14 cellular contexts compared by ENCODE assay signal in the genomic region with DNA sequence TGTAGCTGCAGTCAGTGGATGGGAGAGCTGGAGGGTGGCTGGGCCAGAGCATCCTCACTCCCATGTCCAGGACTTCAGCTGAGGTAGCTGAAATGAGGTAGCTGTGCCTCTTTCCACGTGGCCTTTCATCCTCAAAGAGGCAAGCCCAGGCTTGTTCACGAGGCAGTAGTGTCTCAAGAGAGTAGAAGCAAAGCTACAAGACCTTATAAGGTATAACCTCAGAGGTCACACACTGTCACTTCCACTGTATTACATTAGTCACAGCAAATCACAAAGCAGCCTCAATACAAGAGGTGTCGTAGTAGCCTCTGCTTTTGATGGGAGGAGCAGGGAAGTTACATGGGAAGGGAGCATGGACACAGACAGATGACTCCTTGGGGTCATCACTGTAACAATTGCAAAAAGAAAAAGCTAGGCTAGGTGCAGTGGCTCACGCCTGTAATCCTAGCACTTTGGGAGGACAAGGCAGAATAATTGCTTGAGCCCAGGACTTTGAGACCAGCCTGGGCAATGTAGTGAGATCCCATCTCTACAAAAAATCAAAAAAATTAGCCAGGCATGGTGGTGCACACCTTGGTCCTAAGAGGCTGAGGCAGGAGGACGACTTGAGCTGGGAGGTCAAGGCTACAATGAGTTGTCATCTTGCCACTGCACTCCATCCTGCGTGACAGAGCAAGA.
A peak's percentile ranks its signal among the peaks of the same experiment; 100 is the strongest.
DNase-seq lines count a peak whose midpoint lies in the region; ATAC-seq, FAIRE-seq and TF ChIP-seq lines count a peak whose summit lies in the region.
"Had no signal": no experiment of that assay in that cellular context is flagged by ENCODE, and none has a peak within 500 bp of the region (broad histone marks: within the 10 kb centered on the region; RNA-seq: fewer than 3 reads in every experiment).

No MANE protein-coding gene starts in this region.

- peak in 1 of 2 donors; percentile 97 for ATAC-seq in activated naive CD4-positive, alpha-beta T cell treated with anti-CD3 and anti-CD28 coated beads, Interleukin-2, amount 50 U/mL, for 72 hours
- ATAC-seq in HG03469 (IDR thresholded peaks at IDR 0.05; ENCODE audit: unreplicated experiment) (peak; percentile 82), GM12878 (peak; percentile 59), Right ventricle myocardium superior (ENCODE audit: poor library complexity) (no peak)
- peak; percentile 48 to 54 for ATAC-seq in stimulated activated naive B cell treated with anti-CD40 and anti-IgM and Interleukin-4, amounts not matched to agents 10 μg/mL and 1 μg/mL and 100 μg/mL, for 72 hours (replicated peaks)
- ATAC-seq: left colon, upper lobe of right lung had no signal

- H3K79me2 ChIP-seq in GM12878 (ENCODE audit: control insufficient read depth, insufficient read depth, low read length): no peaks in the 10 kb centered on the region

- TF ChIP-seq EP300 in GM12878 (IDR thresholded peaks at IDR 0.05; ENCODE audit: borderline replicate concordance in 1 of 2, control insufficient read depth in 1 of 2, low read depth in 2 of 2, low read length in 2 of 2): no peak

- no peak for TF ChIP-seq RAD21 in GM12878 (IDR thresholded peaks at IDR 0.05; ENCODE audit: insufficient read depth, low read depth, low read length)

- TF ChIP-seq POLR2A in GM12878 (IDR thresholded peaks at IDR 0.05; ENCODE audit: low read depth, low read length): no peak

- H3K27me3 ChIP-seq in GM12878 (replicated peaks in 1 of 2; ENCODE audit: control insufficient read depth in 2 of 2, insufficient read depth in 2 of 2, low read length in 1 of 2): no peaks in the 10 kb centered on the region
- H3K27me3 ChIP-seq: esophagus squamous epithelium, SJSA1, upper lobe of right lung had no signal

- RAD21 ChIA-PET in GM12878 (lab: Charles Lee; ENCODE audit: unreplicated experiment): no interaction called here

- no peaks in the 10 kb centered on the region for H3K4me1 Mint-ChIP-seq in stimulated activated naive B cell treated with anti-CD40 and anti-IgM and Interleukin-4, amounts not matched to agents 10 μg/mL and 1 μg/mL and 100 μg/mL, for 72 hours
- H3K4me1 Mint-ChIP-seq: B cell had no signal

- H3K4me1 ChIP-seq in GM12878 (ENCODE audit: control insufficient read depth, insufficient read depth, low read length) (peaks cover 4% of the 10 kb centered on the region; the same call in 1 of the 2 replicates), kidney (ENCODE audit: control insufficient read depth in 1 of 2, insufficient read depth in 1 of 2, low read depth in 1 of 2, low read length in 2 of 2) (no peaks in the 10 kb centered on the region)
- H3K4me1 ChIP-seq: upper lobe of right lung had no signal

- H3K9ac ChIP-seq in GM12878 (ENCODE audit: control insufficient read depth, insufficient read depth, low read length): no peak overlapping the region
- no peak overlapping the region for H3K9ac ChIP-seq in kidney (ENCODE audit: low read length in 2 of 2)

- intact Hi-C loops in GM12878 (cut with micrococcal nuclease; ENCODE audit: unreplicated experiment): no loop called here
- intact Hi-C loops in Right ventricle myocardium superior (cut with DNase I): no loop called here
- intact Hi-C loops in kidney (cut with DNase I): no loop called here

- H2AFZ ChIP-seq in GM12878 (ENCODE audit: control insufficient read depth, low read depth, low read length): peak overlapping the region; percentile 28; the same call in 1 of the 2 replicates

- peak overlapping the region; percentile 19 to 87 for H3K27ac Mint-ChIP-seq in activated naive CD4-positive, alpha-beta T cell treated with anti-CD3 and anti-CD28 coated beads, Interleukin-2, amount 50 U/mL, for 72 hours
- no peak overlapping the region for H3K27ac Mint-ChIP-seq in stimulated activated naive B cell treated with anti-CD40 and anti-IgM and Interleukin-4, amounts not matched to agents 10 μg/mL and 1 μg/mL and 100 μg/mL, for 72 hours
- H3K27ac Mint-ChIP-seq: B cell had no signal

- POLR2A ChIA-PET in GM12878 (lab: Charles Lee): no interaction called here

- H3K27ac ChIP-seq in GM12878 (ENCODE audit: control insufficient read depth, insufficient read depth): no peak overlapping the region
- no peak overlapping the region for H3K27ac ChIP-seq in kidney (ENCODE audit: low read depth in 2 of 2, low read length in 2 of 2)
- H3K27ac ChIP-seq: esophagus squamous epithelium, SJSA1, upper lobe of right lung had no signal

- H3K9me3 ChIP-seq in GM12878 (replicated peaks; ENCODE audit: control insufficient read depth, insufficient read depth, low read length): peaks cover 6% of the 10 kb centered on the region; the same call in 2 of the 3 replicates
- peaks cover 0 to 9% of the 10 kb centered on the region in 2 donors for H3K9me3 ChIP-seq in kidney (ENCODE audit: control insufficient read depth in 1 of 2, low read length in 2 of 2)
- H3K9me3 ChIP-seq: esophagus squamous epithelium, SJSA1, upper lobe of right lung had no signal

- H3K36me3 ChIP-seq in GM12878 (ENCODE audit: control insufficient read depth in 2 of 2, insufficient read depth in 2 of 2, low read length in 1 of 2) (no peaks in the 10 kb centered on the region), kidney (ENCODE audit: control insufficient read depth in 1 of 2, insufficient read depth in 2 of 2, low read length in 2 of 2) (no peaks in the 10 kb centered on the region)
- H3K36me3 ChIP-seq: esophagus squamous epithelium, SJSA1, upper lobe of right lung had no signal

- no peaks in the 10 kb centered on the region for H4K20me1 ChIP-seq in GM12878 (ENCODE audit: control insufficient read depth, insufficient read depth)

- FAIRE-seq in GM12878 (lab: Jason Lieb, UNC) (no peak), kidney (lab: Jason Lieb, UNC) (no peak)

- CTCF ChIA-PET in GM12878 (lab: Yijun Ruan, JAX): no interaction called here

- in situ Hi-C loops in GM12878 (cut with MboI): no loop called here

- no peak overlapping the region for H3K4me2 ChIP-seq in GM12878 (ENCODE audit: control insufficient read depth, insufficient read depth)

- H3K4me3 Mint-ChIP-seq in stimulated activated naive B cell treated with anti-CD40 and anti-IgM and Interleukin-4, amounts not matched to agents 10 μg/mL and 1 μg/mL and 100 μg/mL, for 72 hours: no peak overlapping the region
- H3K4me3 Mint-ChIP-seq: B cell had no signal

- no peak for DNase-seq in activated naive CD4-positive, alpha-beta T cell treated with anti-CD3 and anti-CD28 coated beads, Interleukin-2, amount 50 U/mL, for 72 hours (ENCODE audit: low spot score in 2 of 2)
- no peak for DNase-seq in activated naive CD4-positive, alpha-beta T cell (lab: John Stamatoyannopoulos, UW)
- no peak for DNase-seq in GM12878 (ENCODE audit: low read depth, low spot score)
- no peak for DNase-seq in stimulated activated naive B cell treated with anti-CD40 and anti-IgM and Interleukin-4, amounts not matched to agents 10 μg/mL and 1 μg/mL and 100 μg/mL, for 72 hours
- DNase-seq in Right ventricle myocardium superior: no peak
- no peak for DNase-seq in kidney
- no peak for DNase-seq in AML-193 (lab: John Stamatoyannopoulos, UW)
- DNase-seq: esophagus squamous epithelium, left colon, NCI-H1694 treated with DMSO at 0.1 percent for 48 hours, upper lobe of right lung had no signal

- no peak for TF ChIP-seq CTCF in GM12878 (IDR thresholded peaks at IDR 0.05 in 2 of 3, conservative IDR thresholded peaks at IDR 0.05 in 1 of 3; ENCODE audit: control insufficient read depth in 2 of 3, extremely low read depth in 1 of 3, insufficient read depth in 1 of 3, low read depth in 3 of 3, low read length in 3 of 3)
- TF ChIP-seq CTCF in kidney (IDR thresholded peaks at IDR 0.05; ENCODE audit: borderline replicate concordance, extremely low read depth, insufficient read depth): no peak

- WGBS in GM12878 (ENCODE audit: insufficient coverage, insufficient replicate concordance, low lambda C conversion rate, missing lambda C conversion rate): 20% methylated on average over 6 of the region's 6 CpGs

- H3K4me3 ChIP-seq in GM12878 (no peak overlapping the region), kidney (ENCODE audit: low read length in 2 of 2) (no peak overlapping the region)
- H3K4me3 ChIP-seq: esophagus squamous epithelium, SJSA1, upper lobe of right lung had no signal

- SMC1A ChIA-PET in GM12878 (lab: Charles Lee; ENCODE audit: uncharacterized antibody, unreplicated experiment): no interaction called here

- peaks cover 0 to 13% of the 10 kb centered on the region in 2 donors for H3K36me3 Mint-ChIP-seq in activated naive CD4-positive, alpha-beta T cell treated with anti-CD3 and anti-CD28 coated beads, Interleukin-2, amount 50 U/mL, for 72 hours
- no peaks in the 10 kb centered on the region for H3K36me3 Mint-ChIP-seq in stimulated activated naive B cell treated with anti-CD40 and anti-IgM and Interleukin-4, amounts not matched to agents 10 μg/mL and 1 μg/mL and 100 μg/mL, for 72 hours

- no peaks in the 10 kb centered on the region for H3K27me3 Mint-ChIP-seq in stimulated activated naive B cell treated with anti-CD40 and anti-IgM and Interleukin-4, amounts not matched to agents 10 μg/mL and 1 μg/mL and 100 μg/mL, for 72 hours
- H3K27me3 Mint-ChIP-seq: B cell had no signal

- peaks cover 0 to 10% of the 10 kb centered on the region in 2 donors for H3K9me3 Mint-ChIP-seq in activated naive CD4-positive, alpha-beta T cell treated with anti-CD3 and anti-CD28 coated beads, Interleukin-2, amount 50 U/mL, for 72 hours
- peaks cover 4 to 12% of the 10 kb centered on the region in 2 donors for H3K9me3 Mint-ChIP-seq in stimulated activated naive B cell treated with anti-CD40 and anti-IgM and Interleukin-4, amounts not matched to agents 10 μg/mL and 1 μg/mL and 100 μg/mL, for 72 hours

- no TSS peak for BruUV-seq in GM12878 (replicated peaks; lab: Mats Ljungman, UMichigan)

TF ChIP-seq in GM12878, 131 proteins besides CTCF, POLR2A, EP300 and RAD21:
- TF ChIP-seq MTA2 (IDR thresholded peaks at IDR 0.05; ENCODE audit: low read depth) (no peak), SRF (IDR thresholded peaks at IDR 0.05; ENCODE audit: low read depth in 2 of 2, low read length in 2 of 2) (0 out of 4 replicates have a peak, but pooled peaks of 1 of the 2 experiments have one; percentile 32)
